1 cellular context compared by ENCODE assay signal in genomic region chr14:57389646-57390036, GRCh38.
TF ChIP-seq lines count a peak whose summit lies in the region.

No MANE protein-coding gene starts in this region.

TF ChIP-seq in HepG2, 621 proteins besides CTCF, POLR2A, EP300 and RAD21:
- TF ChIP-seq SALL1 (CRISPR knock-in tag; IDR thresholded peaks at IDR 0.05) (no peak), RORA (CRISPR knock-in tag; IDR thresholded peaks at IDR 0.05) (no peak), MED8 (CRISPR knock-in tag; IDR thresholded peaks at IDR 0.05; ENCODE audit: insufficient replicate concordance) (no peak), ZNF670 (CRISPR knock-in tag; IDR thresholded peaks at IDR 0.05; ENCODE audit: borderline replicate concordance) (no peak), ZNF615 (CRISPR knock-in tag; IDR thresholded peaks at IDR 0.05; ENCODE audit: borderline replicate concordance) (no peak), GATAD2A (CRISPR knock-in tag; IDR thresholded peaks at IDR 0.05) (0 out of 2 replicates have a peak, but pooled peaks have one; percentile 6), ZNF781 (CRISPR knock-in tag; IDR thresholded peaks at IDR 0.05; ENCODE audit: borderline replicate concordance, not compliant biosample characterization) (no peak), ZC3H13 (CRISPR knock-in tag; IDR thresholded peaks at IDR 0.05) (peak; percentile 28; the same call in 1 of the 2 replicates), REST (IDR thresholded peaks at IDR 0.05; ENCODE audit: borderline replicate concordance in 1 of 2, low read depth in 1 of 2, low read length in 2 of 2) (no peak), TFDP2 (CRISPR knock-in tag; IDR thresholded peaks at IDR 0.05) (0 out of 2 replicates have a peak, but pooled peaks have one; percentile 31), RBM39 (IDR thresholded peaks at IDR 0.05; ENCODE audit: low read depth, low read length, poor library complexity, severe bottlenecking) (no peak), ZBTB7B (CRISPR knock-in tag; IDR thresholded peaks at IDR 0.05) (0 out of 2 replicates have a peak, but pooled peaks have one; percentile 7), HBP1 (CRISPR knock-in tag; IDR thresholded peaks at IDR 0.05; ENCODE audit: low read depth) (no peak), ZSCAN30 (CRISPR knock-in tag; IDR thresholded peaks at IDR 0.05) (no peak), ZNF644 (CRISPR knock-in tag; IDR thresholded peaks at IDR 0.05; ENCODE audit: low read depth) (no peak), SIN3A (IDR thresholded peaks at IDR 0.05; ENCODE audit: borderline replicate concordance, low read depth, low read length) (0 out of 2 replicates have a peak, but pooled peaks have one; percentile 2), CCAR2 (optimal IDR thresholded peaks at IDR 0.05; ENCODE audit: low read depth, low read length) (no peak), CEBPG (CRISPR knock-in tag; IDR thresholded peaks at IDR 0.05) (peak; percentile 70), RXRB (CRISPR knock-in tag; IDR thresholded peaks at IDR 0.05; ENCODE audit: borderline replicate concordance) (0 out of 2 replicates have a peak, but pooled peaks have one; percentile 7), ZNF709 (CRISPR knock-in tag; IDR thresholded peaks at IDR 0.05) (no peak; the same call in 1 of the 2 replicates), SSRP1 (CRISPR knock-in tag; IDR thresholded peaks at IDR 0.05) (no peak), ZBTB20 (CRISPR knock-in tag; IDR thresholded peaks at IDR 0.05; ENCODE audit: borderline replicate concordance, low read depth) (0 out of 2 replicates have a peak, but pooled peaks have one; percentile 22), SRSF4 (IDR thresholded peaks at IDR 0.05; ENCODE audit: low read depth, low read length, poor library complexity, severe bottlenecking) (no peak), CHD4 (IDR thresholded peaks at IDR 0.05; ENCODE audit: borderline replicate concordance, low read length) (no peak), CENPX (CRISPR knock-in tag; IDR thresholded peaks at IDR 0.05) (no peak), PBX2 (CRISPR knock-in tag; IDR thresholded peaks at IDR 0.05) (peak; percentile 49; the same call in 1 of the 2 replicates), SRSF1 (optimal IDR thresholded peaks at IDR 0.05; ENCODE audit: low read depth, low read length) (no peak), NFRKB (IDR thresholded peaks at IDR 0.05) (no peak), ZNF678 (CRISPR knock-in tag; IDR thresholded peaks at IDR 0.05) (no peak), ZBTB38 (CRISPR knock-in tag; IDR thresholded peaks at IDR 0.05) (peak; percentile 31; the same call in 1 of the 2 replicates), EED (CRISPR knock-in tag; IDR thresholded peaks at IDR 0.05) (no peak), ZNF337 (CRISPR knock-in tag; IDR thresholded peaks at IDR 0.05; ENCODE audit: borderline replicate concordance, low read depth) (no peak), ZBTB14 (CRISPR knock-in tag; IDR thresholded peaks at IDR 0.05) (no peak), ZNF383 (CRISPR knock-in tag; IDR thresholded peaks at IDR 0.05; ENCODE audit: borderline replicate concordance) (no peak), NR2F2 (IDR thresholded peaks at IDR 0.05; ENCODE audit: borderline replicate concordance, low read depth) (no peak), ZNF773 (CRISPR knock-in tag; IDR thresholded peaks at IDR 0.05; ENCODE audit: borderline replicate concordance) (no peak)
- TF ChIP-seq, protein P1, sequence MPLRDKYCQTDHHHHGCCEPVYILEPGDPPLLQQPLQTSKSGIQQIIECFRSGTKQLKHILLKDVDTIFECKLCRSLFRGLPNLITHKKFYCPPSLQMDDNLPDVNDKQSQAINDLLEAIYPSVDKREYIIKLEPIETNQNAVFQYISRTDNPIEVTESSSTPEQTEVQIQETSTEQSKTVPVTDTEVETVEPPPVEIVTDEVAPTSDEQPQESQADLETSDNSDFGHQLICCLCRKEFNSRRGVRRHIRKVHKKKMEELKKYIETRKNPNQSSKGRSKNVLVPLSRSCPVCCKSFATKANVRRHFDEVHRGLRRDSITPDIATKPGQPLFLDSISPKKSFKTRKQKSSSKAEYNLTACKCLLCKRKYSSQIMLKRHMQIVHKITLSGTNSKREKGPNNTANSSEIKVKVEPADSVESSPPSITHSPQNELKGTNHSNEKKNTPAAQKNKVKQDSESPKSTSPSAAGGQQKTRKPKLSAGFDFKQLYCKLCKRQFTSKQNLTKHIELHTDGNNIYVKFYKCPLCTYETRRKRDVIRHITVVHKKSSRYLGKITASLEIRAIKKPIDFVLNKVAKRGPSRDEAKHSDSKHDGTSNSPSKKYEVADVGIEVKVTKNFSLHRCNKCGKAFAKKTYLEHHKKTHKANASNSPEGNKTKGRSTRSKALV (CRISPR knock-in tag; IDR thresholded peaks at IDR 0.05), result no peak
- TF ChIP-seq, protein P2, sequence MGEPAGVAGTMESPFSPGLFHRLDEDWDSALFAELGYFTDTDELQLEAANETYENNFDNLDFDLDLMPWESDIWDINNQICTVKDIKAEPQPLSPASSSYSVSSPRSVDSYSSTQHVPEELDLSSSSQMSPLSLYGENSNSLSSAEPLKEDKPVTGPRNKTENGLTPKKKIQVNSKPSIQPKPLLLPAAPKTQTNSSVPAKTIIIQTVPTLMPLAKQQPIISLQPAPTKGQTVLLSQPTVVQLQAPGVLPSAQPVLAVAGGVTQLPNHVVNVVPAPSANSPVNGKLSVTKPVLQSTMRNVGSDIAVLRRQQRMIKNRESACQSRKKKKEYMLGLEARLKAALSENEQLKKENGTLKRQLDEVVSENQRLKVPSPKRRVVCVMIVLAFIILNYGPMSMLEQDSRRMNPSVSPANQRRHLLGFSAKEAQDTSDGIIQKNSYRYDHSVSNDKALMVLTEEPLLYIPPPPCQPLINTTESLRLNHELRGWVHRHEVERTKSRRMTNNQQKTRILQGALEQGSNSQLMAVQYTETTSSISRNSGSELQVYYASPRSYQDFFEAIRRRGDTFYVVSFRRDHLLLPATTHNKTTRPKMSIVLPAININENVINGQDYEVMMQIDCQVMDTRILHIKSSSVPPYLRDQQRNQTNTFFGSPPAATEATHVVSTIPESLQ (CRISPR knock-in tag; conservative IDR thresholded peaks at IDR 0.05), result no peak
TF ChIP-seq in HepG2: peak in this region for 10.
